ENCODE assay signal across 21 cellular contexts in genomic region chr3:45135959-45136358, GRCh38. TPM values are rescaled to one million over a fixed set of nuclear protein-coding genes. Genes with fewer than 3 reads are reported as not detected.
A peak's percentile ranks its signal among the peaks of the same experiment; 100 is the strongest.
DNase-seq lines count a peak whose midpoint lies in the region; ATAC-seq and TF ChIP-seq lines count a peak whose summit lies in the region.
"Had no signal": no experiment of that assay in that cellular context is flagged by ENCODE, and none has a peak within 500 bp of the region (broad histone marks: within the 10 kb centered on the region; RNA-seq: fewer than 3 reads in every experiment).

No MANE protein-coding gene starts in this region.

- H3K9me3 ChIP-seq in breast epithelium (no peaks in the 10 kb centered on the region), right lobe of liver (no peaks in the 10 kb centered on the region), trophoblast cell (ENCODE audit: insufficient read depth, low read depth, low read length) (no peaks in the 10 kb centered on the region)
- H3K9me3 ChIP-seq: BE2C, MG63, prostate gland, thoracic aorta had no signal

- no peak overlapping the region for H3K4me3 ChIP-seq in breast epithelium
- no peak overlapping the region for H3K4me3 ChIP-seq in right lobe of liver
- no peak overlapping the region for H3K4me3 ChIP-seq in trophoblast cell (ENCODE audit: low read depth, low read length)
- H3K4me3 ChIP-seq: GM23338, MG63, neural progenitor cell, prostate gland, thoracic aorta had no signal

- H2BK5ac ChIP-seq in trophoblast cell (ENCODE audit: low read depth, low read length, poor library complexity): no peak overlapping the region

- no peak overlapping the region for H4K91ac ChIP-seq in trophoblast cell (ENCODE audit: low read depth, low read length)

- no peak overlapping the region for H4K8ac ChIP-seq in trophoblast cell (ENCODE audit: low read depth, low read length)

- no peak overlapping the region for H3K4ac ChIP-seq in trophoblast cell (ENCODE audit: low read depth, low read length)

- H3K14ac ChIP-seq in trophoblast cell (ENCODE audit: low read length): no peak overlapping the region

- H3K36me3 ChIP-seq in breast epithelium (no peaks in the 10 kb centered on the region), right lobe of liver (no peaks in the 10 kb centered on the region), trophoblast cell (ENCODE audit: control insufficient read depth in 1 of 2, insufficient read depth in 2 of 2, low read length in 2 of 2) (no peaks in the 10 kb centered on the region)
- H3K36me3 ChIP-seq: BE2C, MG63, neural progenitor cell, prostate gland, thoracic aorta had no signal

- no peak overlapping the region for H2BK120ac ChIP-seq in trophoblast cell (ENCODE audit: insufficient read depth, low read length, poor library complexity)

- no peaks in the 10 kb centered on the region for H3K79me1 ChIP-seq in trophoblast cell (ENCODE audit: low read length)

- H3K4me1 ChIP-seq in breast epithelium: no peaks in the 10 kb centered on the region
- no peaks in the 10 kb centered on the region for H3K4me1 ChIP-seq in right lobe of liver
- H3K4me1 ChIP-seq in trophoblast cell (ENCODE audit: control insufficient read depth in 1 of 2, insufficient read depth in 2 of 2, low read length in 2 of 2): peaks cover 11 to 12% of the 10 kb centered on the region in 2 experiments
- H3K4me1 ChIP-seq in foreskin keratinocyte: peaks cover 60% of the 10 kb centered on the region
- H3K4me1 ChIP-seq: BE2C, neural progenitor cell had no signal

- WGBS in right lobe of liver (ENCODE audit: insufficient coverage, low coverage, low lambda C conversion rate, missing lambda C conversion rate): 53% methylated on average over 1 of the region's 1 CpG
- no CpG with 5 or more reads among the region's 1 CpG for WGBS in trophoblast cell (ENCODE audit: extremely low coverage, insufficient coverage, insufficient read length)

- H2AFZ ChIP-seq in trophoblast cell (ENCODE audit: insufficient read depth, low read length, poor library complexity): no peak overlapping the region
- H2AFZ ChIP-seq: GM23338, neural progenitor cell had no signal

- no peak overlapping the region for H4K12ac ChIP-seq in trophoblast cell (ENCODE audit: low read depth, low read length)

- no peaks in the 10 kb centered on the region for H3K79me2 ChIP-seq in trophoblast cell (ENCODE audit: control insufficient read depth, insufficient read depth, low read length, poor library complexity)

- H3K36me3 Mint-ChIP-seq in MCF 10A (ENCODE audit: insufficient read depth, unreplicated experiment): peaks cover 17% of the 10 kb centered on the region
- peaks cover 14% of the 10 kb centered on the region for H3K36me3 Mint-ChIP-seq in dendritic cell treated with granulocyte-macrophage colony-stimulating factor and Interleukin-4, amounts not matched to agents 40 ng/mL and 50 ng/mL, for 4 days (ENCODE audit: low read depth)
- no peaks in the 10 kb centered on the region for H3K36me3 Mint-ChIP-seq in mesothelial cell of epicardium
- H3K36me3 Mint-ChIP-seq: neural progenitor cell had no signal

- H2BK12ac ChIP-seq in trophoblast cell (ENCODE audit: low read length): no peak overlapping the region

- TF ChIP-seq POLR2A in breast epithelium (IDR thresholded peaks at IDR 0.05): no peak
- TF ChIP-seq POLR2A in right lobe of liver (IDR thresholded peaks at IDR 0.05): no peak

- BruUV-seq in MCF 10A (replicated peaks; lab: Mats Ljungman, UMichigan): no TSS peak

- intact Hi-C loops in MCF 10A (cut with micrococcal nuclease) (no loop called here), breast epithelium (cut with DNase I; ENCODE audit: low total_unique reads) (no loop called here), right lobe of liver (cut with DNase I) (no loop called here)
- intact Hi-C loops in dendritic cell treated with granulocyte-macrophage colony-stimulating factor and Interleukin-4, amounts not matched to agents 40 ng/mL and 50 ng/mL, for 4 days (cut with micrococcal nuclease): loop anchor here (5.0 kb wide), 1 partner anchor 94 kb away; no protein-coding TSS in a partner anchor

- H3K9ac ChIP-seq in trophoblast cell (ENCODE audit: low read length): no peak overlapping the region
- H3K9ac ChIP-seq: neural progenitor cell had no signal

- H2AK5ac ChIP-seq in trophoblast cell (ENCODE audit: low read length): no peak overlapping the region

- POLR2A ChIA-PET in MCF 10A (lab: Yijun Ruan, JAX): interaction anchor here (0.6 to 3.4 kb wide), 7 partner anchors 9 to 71 kb away, joined by 3 to 30 read pairs (median 4); partner anchors contain the start of gene CDCP1

- H3K18ac ChIP-seq in trophoblast cell (ENCODE audit: low read length): no peak overlapping the region

- H3K4me2 ChIP-seq in trophoblast cell (ENCODE audit: low read length): no peak overlapping the region
- H3K4me2 ChIP-seq: GM23338, neural progenitor cell had no signal

- H3K27ac ChIP-seq in breast epithelium: no peak overlapping the region
- no peak overlapping the region for H3K27ac ChIP-seq in right lobe of liver
- H3K27ac ChIP-seq in trophoblast cell (ENCODE audit: low read depth, low read length): no peak overlapping the region
- no peak overlapping the region for H3K27ac ChIP-seq in foreskin keratinocyte
- H3K27ac ChIP-seq: neural progenitor cell, prostate gland, thoracic aorta had no signal

- H3K9me3 Mint-ChIP-seq in MCF 10A (ENCODE audit: unreplicated experiment) (no peaks in the 10 kb centered on the region), mesothelial cell of epicardium (no peaks in the 10 kb centered on the region)
- H3K9me3 Mint-ChIP-seq in dendritic cell treated with granulocyte-macrophage colony-stimulating factor and Interleukin-4, amounts not matched to agents 40 ng/mL and 50 ng/mL, for 4 days: peaks cover 8% of the 10 kb centered on the region
- H3K9me3 Mint-ChIP-seq: activated CD8-positive, alpha-beta T cell treated with anti-CD3 and anti-CD28 coated beads for 36 hours; GM23338 had no signal

- peaks cover 77% of the 10 kb centered on the region for H3K4me1 Mint-ChIP-seq in MCF 10A (ENCODE audit: insufficient read depth, unreplicated experiment)
- peaks cover 78% of the 10 kb centered on the region for H3K4me1 Mint-ChIP-seq in dendritic cell treated with granulocyte-macrophage colony-stimulating factor and Interleukin-4, amounts not matched to agents 40 ng/mL and 50 ng/mL, for 4 days (ENCODE audit: low read depth)
- peaks cover 21% of the 10 kb centered on the region for H3K4me1 Mint-ChIP-seq in mesothelial cell of epicardium

- H3K27me3 ChIP-seq in breast epithelium (no peaks in the 10 kb centered on the region), right lobe of liver (no peaks in the 10 kb centered on the region), trophoblast cell (ENCODE audit: insufficient read depth, low read length) (no peaks in the 10 kb centered on the region), foreskin keratinocyte (no peaks in the 10 kb centered on the region)
- H3K27me3 ChIP-seq: BE2C, MG63, neural progenitor cell had no signal

- ATAC-seq in right lobe of liver (peak in 3 of 4 donors; percentile 31 to 72 (median 47)), HG02840 (IDR thresholded peaks at IDR 0.05; ENCODE audit: low FRiP score, unreplicated experiment) (no peak), foreskin keratinocyte (no peak)
- ATAC-seq: activated CD8-positive, alpha-beta T cell treated with anti-CD3 and anti-CD28 coated beads for 36 hours; GM23338; Right ventricle myocardium inferior had no signal

- H3K23ac ChIP-seq in trophoblast cell (ENCODE audit: low read length): no peak overlapping the region

- peak overlapping the region; percentile 96 for H3K27ac Mint-ChIP-seq in MCF 10A (ENCODE audit: low read depth, unreplicated experiment)
- H3K27ac Mint-ChIP-seq in dendritic cell treated with granulocyte-macrophage colony-stimulating factor and Interleukin-4, amounts not matched to agents 40 ng/mL and 50 ng/mL, for 4 days: peak overlapping the region; percentile 96
- no peak overlapping the region for H3K27ac Mint-ChIP-seq in mesothelial cell of epicardium
- H3K27ac Mint-ChIP-seq: activated CD8-positive, alpha-beta T cell treated with anti-CD3 and anti-CD28 coated beads for 36 hours; GM23338; neural progenitor cell had no signal

- CTCF ChIA-PET in MCF 10A (lab: Yijun Ruan, JAX): interaction anchor here (1.3 kb wide), 1 partner anchor 75 kb away, joined by 6 read pairs; no protein-coding TSS in a partner anchor

- TF ChIP-seq CTCF in MCF 10A (IDR thresholded peaks at IDR 0.05; ENCODE audit: unreplicated experiment) (no peak), breast epithelium (IDR thresholded peaks at IDR 0.05) (no peak), right lobe of liver (IDR thresholded peaks at IDR 0.05) (no peak), mesothelial cell of epicardium (IDR thresholded peaks at IDR 0.05; ENCODE audit: unreplicated experiment) (no peak), foreskin keratinocyte (conservative IDR thresholded peaks at IDR 0.05) (no peak)

- H3K4me3 Mint-ChIP-seq in MCF 10A (ENCODE audit: unreplicated experiment): no peak overlapping the region
- no peak overlapping the region for H3K4me3 Mint-ChIP-seq in dendritic cell treated with granulocyte-macrophage colony-stimulating factor and Interleukin-4, amounts not matched to agents 40 ng/mL and 50 ng/mL, for 4 days
- no peak overlapping the region for H3K4me3 Mint-ChIP-seq in mesothelial cell of epicardium
- H3K4me3 Mint-ChIP-seq: activated CD8-positive, alpha-beta T cell treated with anti-CD3 and anti-CD28 coated beads for 36 hours; GM23338; neural progenitor cell had no signal

- H3K27me3 Mint-ChIP-seq in MCF 10A (ENCODE audit: insufficient read depth, unreplicated experiment) (no peaks in the 10 kb centered on the region), mesothelial cell of epicardium (ENCODE audit: low read depth) (no peaks in the 10 kb centered on the region)
- no peaks in the 10 kb centered on the region for H3K27me3 Mint-ChIP-seq in dendritic cell treated with granulocyte-macrophage colony-stimulating factor and Interleukin-4, amounts not matched to agents 40 ng/mL and 50 ng/mL, for 4 days

- DNase-seq in MCF 10A (ENCODE audit: unreplicated experiment): no peak
- DNase-seq in breast epithelium (ENCODE audit: low spot score in 2 of 2): no peak
- DNase-seq in right lobe of liver: no peak
- no peak for DNase-seq in trophoblast cell
- DNase-seq in mesothelial cell of epicardium (ENCODE audit: low spot score in 2 of 2, unreplicated experiment in 2 of 2): no peak
- DNase-seq in foreskin keratinocyte: no peak
- DNase-seq: activated CD4-positive, CD25-positive, alpha-beta regulatory T cell treated with anti-CD3 and anti-CD28 coated beads, Interleukin-2, amount 50 U/mL, for 72 hours; activated CD8-positive, alpha-beta T cell treated with anti-CD3 and anti-CD28 coated beads for 36 hours; BE2C; cortex of kidney; MG63; NCI-H1417; stimulated activated naive CD4-positive, alpha-beta T cell; SW 1271 had no signal

RNA-seq across cellular contexts. Expression of gene CDCP1, which starts 10.2 kb away (rescaled TPM):
- total RNA-seq in MCF 10A (2022) (180 and 208 TPM in 2 replicates), breast epithelium (10 to 100 TPM in 1 of 3 donors, 1 to 10 TPM in 2; 1.9 to 11.3 (median 8.5) TPM), right lobe of liver (1 to 10 TPM in 1 of 6 experiments, under 1 TPM in 5; 0.31 to 2.7 (median 0.83) TPM), mesothelial cell of epicardium (1.3 to 1.4 TPM (median 1.3 TPM) in 3 replicates), foreskin keratinocyte (147 and 163 TPM in 2 replicates)
- 3.7 and 4.1 TPM in 2 replicates for polyA plus RNA-seq in trophoblast cell (2013)
- 61.3 and 62.2 TPM in 2 replicates for polyA plus RNA-seq in foreskin keratinocyte

Comparison
In these comparisons a context has a peak if more than half of its experiments do, and no peak if none do; other contexts are left out.
1. RNA of gene CDCP1, which starts 10.2 kb away (total RNA-seq): 180 to 208 TPM in MCF 10A and 147 to 163 TPM in foreskin keratinocyte; 1.9 to 11.3 TPM in breast epithelium, 1.3 to 1.4 TPM in mesothelial cell of epicardium and 0.31 to 2.7 TPM in right lobe of liver; every median in the first group is over 10 times any median in the second.
2. ATAC-seq: peak in right lobe of liver (3 of 4); none in HG02840 (single experiment) and foreskin keratinocyte (single experiment).